Comparison of ENCODE assay signal across 1 cellular context in the genomic region with DNA sequence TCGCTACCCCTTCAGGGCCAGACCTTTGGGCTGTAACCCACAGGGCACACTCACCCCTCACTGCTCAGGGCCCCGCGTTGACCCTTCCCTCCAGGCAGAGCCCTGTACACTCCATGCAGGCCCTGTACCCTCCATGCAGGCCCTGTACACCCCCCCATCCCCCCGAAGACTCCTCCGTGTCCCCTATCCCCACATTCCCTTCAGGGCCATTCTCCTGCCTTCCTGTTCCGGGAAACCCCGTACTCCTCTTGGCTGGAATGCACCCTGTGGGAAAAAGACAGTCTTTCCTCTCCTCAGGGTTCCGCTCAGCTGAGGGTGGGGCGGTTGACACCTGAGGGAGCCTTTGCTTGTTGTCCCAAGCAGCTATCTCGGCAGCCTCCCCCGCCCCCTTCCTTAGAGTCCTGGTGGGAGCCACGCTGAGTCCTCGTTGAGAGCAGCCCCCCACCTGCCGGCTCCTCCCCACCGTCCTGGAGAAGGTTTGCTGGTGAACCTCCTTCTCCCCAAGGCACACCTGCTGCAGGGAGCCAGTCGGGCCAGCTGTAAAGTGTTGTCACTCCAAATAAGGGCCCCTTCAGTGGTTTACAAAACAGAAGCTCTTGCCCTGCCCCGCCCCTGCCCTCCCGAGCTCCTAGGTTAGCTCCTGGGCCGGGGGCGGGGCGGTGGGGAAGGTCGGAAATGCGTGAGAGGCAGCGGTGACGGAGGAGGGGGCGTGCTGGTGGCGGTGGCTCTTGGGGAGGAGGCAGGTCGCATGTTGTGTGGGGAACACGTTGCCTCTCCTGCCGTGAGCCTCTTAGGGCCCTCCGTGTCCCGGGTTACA.
A peak's percentile ranks its signal among the peaks of the same experiment; 100 is the strongest.
TF ChIP-seq lines count a peak whose summit lies in the region.

No MANE protein-coding gene starts in this region.

TF ChIP-seq in HEK293, 187 proteins besides CTCF, POLR2A, EP300 and RAD21 (continued from another document):
- TF ChIP-seq KLF8 (tag by site-specific recombination; IDR thresholded peaks at IDR 0.05): peak; percentile 36; the same call in 1 of the 2 replicates
- no peak for TF ChIP-seq ZNF248 (tag by site-specific recombination; IDR thresholded peaks at IDR 0.05)
- TF ChIP-seq FEZF1 (tag by site-specific recombination; IDR thresholded peaks at IDR 0.05): no peak
- TF ChIP-seq, protein P1, sequence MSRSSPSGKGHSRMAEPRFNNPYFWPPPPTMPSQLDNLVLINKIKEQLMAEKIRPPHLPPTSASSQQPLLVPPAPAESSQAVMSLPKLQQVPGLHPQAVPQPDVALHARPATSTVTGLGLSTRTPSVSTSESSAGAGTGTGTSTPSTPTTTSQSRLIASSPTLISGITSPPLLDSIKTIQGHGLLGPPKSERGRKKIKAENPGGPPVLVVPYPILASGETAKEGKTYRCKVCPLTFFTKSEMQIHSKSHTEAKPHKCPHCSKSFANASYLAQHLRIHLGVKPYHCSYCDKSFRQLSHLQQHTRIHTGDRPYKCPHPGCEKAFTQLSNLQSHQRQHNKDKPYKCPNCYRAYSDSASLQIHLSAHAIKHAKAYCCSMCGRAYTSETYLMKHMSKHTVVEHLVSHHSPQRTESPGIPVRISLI (tag by site-specific recombination; IDR thresholded peaks at IDR 0.05): no peak
- TF ChIP-seq, protein P2, sequence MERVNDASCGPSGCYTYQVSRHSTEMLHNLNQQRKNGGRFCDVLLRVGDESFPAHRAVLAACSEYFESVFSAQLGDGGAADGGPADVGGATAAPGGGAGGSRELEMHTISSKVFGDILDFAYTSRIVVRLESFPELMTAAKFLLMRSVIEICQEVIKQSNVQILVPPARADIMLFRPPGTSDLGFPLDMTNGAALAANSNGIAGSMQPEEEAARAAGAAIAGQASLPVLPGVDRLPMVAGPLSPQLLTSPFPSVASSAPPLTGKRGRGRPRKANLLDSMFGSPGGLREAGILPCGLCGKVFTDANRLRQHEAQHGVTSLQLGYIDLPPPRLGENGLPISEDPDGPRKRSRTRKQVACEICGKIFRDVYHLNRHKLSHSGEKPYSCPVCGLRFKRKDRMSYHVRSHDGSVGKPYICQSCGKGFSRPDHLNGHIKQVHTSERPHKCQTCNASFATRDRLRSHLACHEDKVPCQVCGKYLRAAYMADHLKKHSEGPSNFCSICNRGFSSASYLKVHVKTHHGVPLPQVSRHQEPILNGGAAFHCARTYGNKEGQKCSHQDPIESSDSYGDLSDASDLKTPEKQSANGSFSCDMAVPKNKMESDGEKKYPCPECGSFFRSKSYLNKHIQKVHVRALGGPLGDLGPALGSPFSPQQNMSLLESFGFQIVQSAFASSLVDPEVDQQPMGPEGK (tag by site-specific recombination; IDR thresholded peaks at IDR 0.05): peak; percentile 64
- TF ChIP-seq SCRT2 (tag by site-specific recombination; IDR thresholded peaks at IDR 0.05): peak; percentile 80
- TF ChIP-seq GLIS1 (tag by site-specific recombination; IDR thresholded peaks at IDR 0.05): peak; percentile 34; the same call in 1 of the 2 replicates
- TF ChIP-seq, protein P3, sequence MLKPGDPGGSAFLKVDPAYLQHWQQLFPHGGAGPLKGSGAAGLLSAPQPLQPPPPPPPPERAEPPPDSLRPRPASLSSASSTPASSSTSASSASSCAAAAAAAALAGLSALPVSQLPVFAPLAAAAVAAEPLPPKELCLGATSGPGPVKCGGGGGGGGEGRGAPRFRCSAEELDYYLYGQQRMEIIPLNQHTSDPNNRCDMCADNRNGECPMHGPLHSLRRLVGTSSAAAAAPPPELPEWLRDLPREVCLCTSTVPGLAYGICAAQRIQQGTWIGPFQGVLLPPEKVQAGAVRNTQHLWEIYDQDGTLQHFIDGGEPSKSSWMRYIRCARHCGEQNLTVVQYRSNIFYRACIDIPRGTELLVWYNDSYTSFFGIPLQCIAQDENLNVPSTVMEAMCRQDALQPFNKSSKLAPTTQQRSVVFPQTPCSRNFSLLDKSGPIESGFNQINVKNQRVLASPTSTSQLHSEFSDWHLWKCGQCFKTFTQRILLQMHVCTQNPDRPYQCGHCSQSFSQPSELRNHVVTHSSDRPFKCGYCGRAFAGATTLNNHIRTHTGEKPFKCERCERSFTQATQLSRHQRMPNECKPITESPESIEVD (tag by site-specific recombination; IDR thresholded peaks at IDR 0.05): no peak
- peak; percentile 94 for TF ChIP-seq ZIC2 (tag by site-specific recombination; IDR thresholded peaks at IDR 0.05)
- TF ChIP-seq ZNF510 (tag by site-specific recombination; IDR thresholded peaks at IDR 0.05; ENCODE audit: insufficient replicate concordance): no peak
- no peak for TF ChIP-seq TRIM28 (IDR thresholded peaks at IDR 0.05; ENCODE audit: borderline replicate concordance, low read length)
- no peak for TF ChIP-seq ZNF354C (tag by site-specific recombination; IDR thresholded peaks at IDR 0.05; ENCODE audit: borderline replicate concordance, low read depth)
- no peak for TF ChIP-seq ZNF529 (tag by site-specific recombination; IDR thresholded peaks at IDR 0.05; ENCODE audit: insufficient replicate concordance)
- TF ChIP-seq, protein P4, sequence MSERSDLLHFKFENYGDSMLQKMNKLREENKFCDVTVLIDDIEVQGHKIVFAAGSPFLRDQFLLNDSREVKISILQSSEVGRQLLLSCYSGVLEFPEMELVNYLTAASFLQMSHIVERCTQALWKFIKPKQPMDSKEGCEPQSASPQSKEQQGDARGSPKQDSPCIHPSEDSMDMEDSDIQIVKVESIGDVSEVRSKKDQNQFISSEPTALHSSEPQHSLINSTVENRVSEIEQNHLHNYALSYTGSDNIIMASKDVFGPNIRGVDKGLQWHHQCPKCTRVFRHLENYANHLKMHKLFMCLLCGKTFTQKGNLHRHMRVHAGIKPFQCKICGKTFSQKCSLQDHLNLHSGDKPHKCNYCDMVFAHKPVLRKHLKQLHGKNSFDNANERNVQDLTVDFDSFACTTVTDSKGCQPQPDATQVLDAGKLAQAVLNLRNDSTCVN (tag by site-specific recombination; optimal IDR thresholded peaks at IDR 0.05): peak; percentile 43
- no peak for TF ChIP-seq TCF7L2 (IDR thresholded peaks at IDR 0.05; ENCODE audit: borderline replicate concordance, low read depth, low read length)
- TF ChIP-seq SP2 (tag by site-specific recombination; IDR thresholded peaks at IDR 0.05): peak; percentile 85
- TF ChIP-seq KLF1 (tag by site-specific recombination; IDR thresholded peaks at IDR 0.05): peak; percentile 25; the same call in 1 of the 2 replicates
- TF ChIP-seq KLF9 (tag by site-specific recombination; IDR thresholded peaks at IDR 0.05; ENCODE audit: low read depth): peak; percentile 81
- peak; percentile 37; the same call in 1 of the 2 replicates for TF ChIP-seq ZBTB20 (tag by site-specific recombination; IDR thresholded peaks at IDR 0.05)
- peak; percentile 99 for TF ChIP-seq ZXDB (tag by site-specific recombination; IDR thresholded peaks at IDR 0.05)
- TF ChIP-seq EGR2 (tag by site-specific recombination; IDR thresholded peaks at IDR 0.05; ENCODE audit: low read depth): peak; percentile 64
- peak; percentile 39; the same call in 1 of the 2 replicates for TF ChIP-seq KLF16 (tag by site-specific recombination; IDR thresholded peaks at IDR 0.05)
- TF ChIP-seq SCRT1 (tag by site-specific recombination; IDR thresholded peaks at IDR 0.05; ENCODE audit: borderline replicate concordance): peak; percentile 54; the same call in 1 of the 2 replicates
- TF ChIP-seq SP3 (tag by site-specific recombination; IDR thresholded peaks at IDR 0.05): peak; percentile 69
- no peak for TF ChIP-seq ZNF175 (tag by site-specific recombination; IDR thresholded peaks at IDR 0.05)
- TF ChIP-seq, protein P5, sequence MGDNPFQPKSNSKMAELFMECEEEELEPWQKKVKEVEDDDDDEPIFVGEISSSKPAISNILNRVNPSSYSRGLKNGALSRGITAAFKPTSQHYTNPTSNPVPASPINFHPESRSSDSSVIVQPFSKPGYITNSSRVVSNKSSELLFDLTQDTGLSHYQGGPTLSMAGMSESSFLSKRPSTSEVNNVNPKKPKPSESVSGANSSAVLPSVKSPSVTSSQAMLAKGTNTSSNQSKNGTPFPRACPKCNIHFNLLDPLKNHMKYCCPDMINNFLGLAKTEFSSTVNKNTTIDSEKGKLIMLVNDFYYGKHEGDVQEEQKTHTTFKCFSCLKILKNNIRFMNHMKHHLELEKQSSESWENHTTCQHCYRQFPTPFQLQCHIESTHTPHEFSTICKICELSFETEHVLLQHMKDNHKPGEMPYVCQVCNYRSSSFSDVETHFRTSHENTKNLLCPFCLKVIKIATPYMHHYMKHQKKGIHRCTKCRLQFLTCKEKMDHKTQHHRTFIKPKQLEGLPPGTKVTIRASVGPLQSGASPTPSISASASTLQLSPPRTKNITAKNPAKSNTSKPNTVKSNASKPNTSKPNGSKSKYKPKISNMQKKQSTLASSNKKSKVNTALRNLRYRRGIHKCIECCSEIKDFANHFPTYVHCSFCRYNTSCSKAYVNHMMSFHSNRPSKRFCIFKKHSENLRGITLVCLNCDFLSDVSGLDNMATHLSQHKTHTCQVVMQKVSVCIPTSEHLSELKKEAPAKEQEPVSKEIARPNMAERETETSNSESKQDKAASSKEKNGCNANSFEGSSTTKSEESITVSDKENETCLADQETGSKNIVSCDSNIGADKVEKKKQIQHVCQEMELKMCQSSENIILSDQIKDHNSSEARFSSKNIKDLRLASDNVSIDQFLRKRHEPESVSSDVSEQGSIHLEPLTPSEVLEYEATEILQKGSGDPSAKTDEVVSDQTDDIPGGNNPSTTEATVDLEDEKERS (tag by site-specific recombination; IDR thresholded peaks at IDR 0.05): no peak
- TF ChIP-seq KLF10 (tag by site-specific recombination; IDR thresholded peaks at IDR 0.05): peak; percentile 54; the same call in 1 of the 2 replicates
- peak; percentile 63 for TF ChIP-seq ZFP3 (tag by site-specific recombination; IDR thresholded peaks at IDR 0.05; ENCODE audit: low read depth)
TF ChIP-seq in HEK293: peak in this region for 20.
